In the genomic region with DNA sequence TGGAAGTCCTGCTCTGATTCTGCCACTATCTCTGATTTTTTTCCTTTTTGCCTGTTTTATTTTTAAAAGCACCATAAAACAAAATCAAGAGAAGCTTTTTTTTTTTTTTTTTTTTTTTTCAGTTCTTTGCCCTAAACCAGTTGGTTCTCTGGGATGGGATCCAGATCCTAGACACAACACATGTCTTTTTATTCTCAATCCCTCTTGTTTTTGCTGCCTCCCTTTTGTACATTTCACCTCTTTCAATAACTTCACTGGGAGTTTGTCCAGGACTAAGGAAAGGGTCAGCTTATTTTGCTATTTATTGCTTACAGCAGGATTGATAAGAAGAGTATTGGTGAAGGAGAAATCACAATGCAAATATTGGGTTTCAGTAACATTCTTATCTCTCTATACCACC, we compare ENCODE assay signal across 17 cellular contexts.
"Had no signal": no experiment of that assay in that cellular context is flagged by ENCODE, and none has a peak within 500 bp of the region (broad histone marks: within the 10 kb centered on the region; RNA-seq: fewer than 3 reads in every experiment).

No MANE protein-coding gene starts in this region.

- DNase-seq: cortex of kidney; effector memory CD8-positive, alpha-beta T cell; erythroblast; esophagus squamous epithelium; foreskin melanocyte; left ventricle myocardium superior; lower lobe of right lung; natural killer cell; occipital lobe; ovary; right lobe of liver; small intestine; stimulated activated CD4-positive, alpha-beta T cell treated with anti-CD3 and anti-CD28 coated beads, Interleukin-15, amount 100 ng/mL, for 24 hours; stimulated activated CD4-positive, alpha-beta T cell treated with anti-CD3 and anti-CD28 coated beads, Interleukin-2, amount 100 ng/mL, for 48 hours; stimulated activated naive B cell treated with anti-CD40 and anti-IgM and Interleukin-4, amounts not matched to agents 10 μg/mL and 1 μg/mL and 100 μg/mL, for 72 hours; transverse colon; upper lobe of right lung had no signal
